29 cellular contexts compared by ENCODE assay signal in the genomic region with DNA sequence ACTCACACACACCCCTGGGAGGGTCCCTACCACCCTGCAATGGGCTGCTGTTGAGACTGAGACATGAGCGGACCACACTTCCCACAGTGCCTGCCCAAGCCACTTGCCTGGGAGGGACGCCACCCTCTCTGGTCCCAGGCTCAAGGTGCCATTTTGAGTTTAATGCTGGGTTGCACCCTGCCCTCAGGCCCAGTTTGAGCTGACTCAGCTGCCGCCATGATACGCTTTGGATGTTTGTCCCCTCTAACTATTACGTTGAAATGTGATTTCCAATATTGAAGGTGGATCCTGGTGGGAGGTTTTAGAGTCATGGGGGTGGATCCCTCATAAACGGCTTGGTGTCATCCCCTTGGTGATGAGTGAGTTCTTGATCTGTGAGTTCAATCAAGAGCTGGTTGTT.
"Had no signal": no experiment of that assay in that cellular context is flagged by ENCODE, and none has a peak within 500 bp of the region (broad histone marks: within the 10 kb centered on the region; RNA-seq: fewer than 3 reads in every experiment).

No MANE protein-coding gene starts in this region.

- H3K4me1 Mint-ChIP-seq: stimulated activated effector memory CD8-positive, alpha-beta T cell treated with anti-CD3 and anti-CD28 coated beads, Interleukin-12 subunit alpha, Interleukin-12 subunit beta, amount 100 ng/mL, for 72 hours; stimulated activated memory B cell treated with anti-CD40 and anti-IgM and Interleukin-4, amounts not matched to agents 10 μg/mL and 1 μg/mL and 100 μg/mL, for 72 hours; stimulated activated naive B cell treated with anti-CD40 and anti-IgM and Interleukin-4, amounts not matched to agents 10 μg/mL and 1 μg/mL and 100 μg/mL, for 72 hours; stimulated activated naive CD8-positive, alpha-beta T cell treated with anti-CD3 and anti-CD28 coated beads, Interleukin-15, amount 100 ng/mL, for 72 hours had no signal

- H3K4me3 Mint-ChIP-seq: stimulated activated effector memory CD8-positive, alpha-beta T cell treated with anti-CD3 and anti-CD28 coated beads, Interleukin-12 subunit alpha, Interleukin-12 subunit beta, amount 100 ng/mL, for 72 hours; stimulated activated memory B cell treated with anti-CD40 and anti-IgM and Interleukin-4, amounts not matched to agents 10 μg/mL and 1 μg/mL and 100 μg/mL, for 72 hours; stimulated activated naive B cell treated with anti-CD40 and anti-IgM and Interleukin-4, amounts not matched to agents 10 μg/mL and 1 μg/mL and 100 μg/mL, for 72 hours; stimulated activated naive CD8-positive, alpha-beta T cell treated with anti-CD3 and anti-CD28 coated beads, Interleukin-15, amount 100 ng/mL, for 72 hours; stimulated activated naive CD8-positive, alpha-beta T cell treated with anti-CD3 and anti-CD28 coated beads, Interleukin-15, Interleukin-2, amounts not matched to agents 100 ng/mL and 50 ng/mL, for 24 hours; type B pancreatic cell had no signal

- H3K9me3 Mint-ChIP-seq: stimulated activated effector memory CD8-positive, alpha-beta T cell treated with anti-CD3 and anti-CD28 coated beads, Interleukin-12 subunit alpha, Interleukin-12 subunit beta, amount 100 ng/mL, for 72 hours; stimulated activated memory B cell treated with anti-CD40 and anti-IgM and Interleukin-4, amounts not matched to agents 10 μg/mL and 1 μg/mL and 100 μg/mL, for 72 hours; stimulated activated naive B cell treated with anti-CD40 and anti-IgM and Interleukin-4, amounts not matched to agents 10 μg/mL and 1 μg/mL and 100 μg/mL, for 72 hours; stimulated activated naive CD8-positive, alpha-beta T cell treated with anti-CD3 and anti-CD28 coated beads, Interleukin-15, amount 100 ng/mL, for 72 hours; stimulated activated naive CD8-positive, alpha-beta T cell treated with anti-CD3 and anti-CD28 coated beads, Interleukin-15, Interleukin-2, amounts not matched to agents 100 ng/mL and 50 ng/mL, for 24 hours; type B pancreatic cell had no signal

- ATAC-seq: stimulated activated effector memory CD8-positive, alpha-beta T cell treated with anti-CD3 and anti-CD28 coated beads, Interleukin-12 subunit alpha, Interleukin-12 subunit beta, amount 100 ng/mL, for 72 hours; stimulated activated memory B cell treated with anti-CD40 and anti-IgM and Interleukin-4, amounts not matched to agents 10 μg/mL and 1 μg/mL and 100 μg/mL, for 72 hours; stimulated activated naive B cell treated with anti-CD40 and anti-IgM and Interleukin-4, amounts not matched to agents 10 μg/mL and 1 μg/mL and 100 μg/mL, for 72 hours; stimulated activated naive CD8-positive, alpha-beta T cell treated with anti-CD3 and anti-CD28 coated beads, Interleukin-15, amount 100 ng/mL, for 72 hours; stimulated activated naive CD8-positive, alpha-beta T cell treated with anti-CD3 and anti-CD28 coated beads, Interleukin-15, Interleukin-2, amounts not matched to agents 100 U/mL and 50 U/mL, for 24 hours; upper lobe of right lung had no signal

- H3K9me3 ChIP-seq: suprapubic skin, testis, thoracic aorta, thyroid gland, tibial nerve, transverse colon, upper lobe of left lung, upper lobe of right lung, uterus, vagina had no signal

- H3K27ac ChIP-seq: stomach, suprapubic skin, testis, thoracic aorta, thyroid gland, tibial artery, tibial nerve, transverse colon, upper lobe of left lung, upper lobe of right lung, uterus, vagina had no signal

- H3K36me3 Mint-ChIP-seq: stimulated activated effector memory CD8-positive, alpha-beta T cell treated with anti-CD3 and anti-CD28 coated beads, Interleukin-12 subunit alpha, Interleukin-12 subunit beta, amount 100 ng/mL, for 72 hours; stimulated activated memory B cell treated with anti-CD40 and anti-IgM and Interleukin-4, amounts not matched to agents 10 μg/mL and 1 μg/mL and 100 μg/mL, for 72 hours; stimulated activated naive B cell treated with anti-CD40 and anti-IgM and Interleukin-4, amounts not matched to agents 10 μg/mL and 1 μg/mL and 100 μg/mL, for 72 hours; type B pancreatic cell had no signal

- FAIRE-seq: urothelium cell line had no signal

- H3K27me3 ChIP-seq: suprapubic skin, testis, thyroid gland, tibial artery, tibial nerve, upper lobe of left lung, uterus, vagina had no signal

- H3K36me3 ChIP-seq: stomach, suprapubic skin, thoracic aorta, thyroid gland, tibial artery, tibial nerve, transverse colon, upper lobe of left lung, upper lobe of right lung, uterus, vagina had no signal

- H3K4me3 ChIP-seq: stomach, suprapubic skin, testis, thoracic aorta, thyroid gland, tibial artery, tibial nerve, transverse colon, upper lobe of left lung, upper lobe of right lung, uterus, vagina had no signal

- H3K27ac Mint-ChIP-seq: stimulated activated effector memory CD8-positive, alpha-beta T cell treated with anti-CD3 and anti-CD28 coated beads, Interleukin-12 subunit alpha, Interleukin-12 subunit beta, amount 100 ng/mL, for 72 hours; stimulated activated memory B cell treated with anti-CD40 and anti-IgM and Interleukin-4, amounts not matched to agents 10 μg/mL and 1 μg/mL and 100 μg/mL, for 72 hours; stimulated activated naive B cell treated with anti-CD40 and anti-IgM and Interleukin-4, amounts not matched to agents 10 μg/mL and 1 μg/mL and 100 μg/mL, for 72 hours; stimulated activated naive CD8-positive, alpha-beta T cell treated with anti-CD3 and anti-CD28 coated beads, Interleukin-15, amount 100 ng/mL, for 72 hours; stimulated activated naive CD8-positive, alpha-beta T cell treated with anti-CD3 and anti-CD28 coated beads, Interleukin-15, Interleukin-2, amounts not matched to agents 100 ng/mL and 50 ng/mL, for 24 hours; type B pancreatic cell had no signal

- H3K4me1 ChIP-seq: stomach, suprapubic skin, testis, thyroid gland, tibial artery, tibial nerve, transverse colon, upper lobe of left lung, upper lobe of right lung, uterus, vagina had no signal

- DNase-seq: stimulated activated CD4-positive, alpha-beta T cell treated with anti-CD3 and anti-CD28 coated beads, Interleukin-2, amount 100 ng/mL, for 48 hours; stimulated activated CD4-positive, alpha-beta T cell treated with anti-CD3 and anti-CD28 coated beads, Interleukin-4, amount 100 ng/mL, for 1 hour; stimulated activated CD4-positive, alpha-beta T cell treated with anti-CD3 and anti-CD28 coated beads, Interleukin-4, amount 100 ng/mL, for 24 hours; stimulated activated CD4-positive, alpha-beta T cell treated with anti-CD3 and anti-CD28 coated beads, Interleukin-4, amount 100 ng/mL, for 4 hours; stimulated activated CD8-positive, alpha-beta memory T cell treated with anti-CD3 and anti-CD28 coated beads, Interleukin-4, amount 100 ng/mL, for 48 hours; stimulated activated naive B cell treated with anti-CD40 and anti-IgM and Interleukin-4, amounts not matched to agents 10 μg/mL and 1 μg/mL and 100 μg/mL, for 72 hours; stimulated activated naive CD4-positive, alpha-beta T cell; stimulated activated naive CD4-positive, alpha-beta T cell treated with Interleukin-2 at 50 U/mL for 16 hours; stimulated activated naive CD8-positive, alpha-beta T cell treated with anti-CD3 and anti-CD28 coated beads, Interleukin-15, amount 100 ng/mL, for 72 hours; stimulated activated naive CD8-positive, alpha-beta T cell treated with anti-CD3 and anti-CD28 coated beads, Interleukin-15, Interleukin-2, amounts not matched to agents 100 U/mL and 50 U/mL, for 24 hours; stomach; substantia nigra; testis; thyroid gland; tibial artery; transverse colon; trophoblast cell; upper lobe of left lung; upper lobe of right lung; uterus had no signal
